Comparison of ENCODE assay signal across 8 cellular contexts in genomic region chr2:87634971-87635650, GRCh38.
DNase-seq lines count a peak whose midpoint lies in the region; ATAC-seq and TF ChIP-seq lines count a peak whose summit lies in the region.
"Not testable (repeated sequence)": the region's sequence is repeated elsewhere in the genome, so short reads cannot be mapped to it uniquely, and the experiment has no call there.

No MANE protein-coding gene starts in this region.

- H3K14ac ChIP-seq in IMR-90 (replicated peaks; ENCODE audit: low read depth, low read length): not testable (repeated sequence)

- H2AK9ac ChIP-seq in IMR-90 (replicated peaks; ENCODE audit: low read depth, low read length, poor library complexity): not testable (repeated sequence)

- not testable (repeated sequence) for TF ChIP-seq POLR2A in IMR-90 (IDR thresholded peaks at IDR 0.05; ENCODE audit: low read depth, low read length)

- H3K4me1 ChIP-seq in IMR-90 (ENCODE audit: control insufficient read depth, insufficient read depth, low read length): not testable (repeated sequence)

- H3K27ac ChIP-seq in IMR-90 (ENCODE audit: insufficient read depth, low read length): not testable (repeated sequence)

- not testable (repeated sequence) for H3K36me3 ChIP-seq in IMR-90 (ENCODE audit: control insufficient read depth, insufficient read depth, low read length)

- intact Hi-C loops in IMR-90 (cut with micrococcal nuclease); MCF 10A (cut with micrococcal nuclease): not testable (repeated sequence)

- H3K27ac Mint-ChIP-seq in MCF 10A (ENCODE audit: low read depth, unreplicated experiment); glutamatergic neuron (ENCODE audit: unreplicated experiment); nephron progenitor cell: not testable (repeated sequence)

- H3K4me1 Mint-ChIP-seq in MCF 10A (ENCODE audit: insufficient read depth, unreplicated experiment); glutamatergic neuron (ENCODE audit: low read depth, unreplicated experiment); nephron progenitor cell: not testable (repeated sequence)

- not testable (repeated sequence) for H4K91ac ChIP-seq in IMR-90 (ENCODE audit: insufficient read depth, low read depth, low read length)

- CTCF ChIA-PET in IMR-90 (lab: Yijun Ruan, JAX); MCF 10A (lab: Yijun Ruan, JAX): not testable (repeated sequence)

- in situ Hi-C loops in IMR-90 (cut with MboI; ENCODE audit: low sequenced_read_pairs): not testable (repeated sequence)

- H2BK20ac ChIP-seq in IMR-90 (ENCODE audit: low read depth, low read length): not testable (repeated sequence)

- not testable (repeated sequence) for H4K5ac ChIP-seq in IMR-90 (ENCODE audit: low read depth, low read length)

- H2BK15ac ChIP-seq in IMR-90 (ENCODE audit: low read depth, low read length): not testable (repeated sequence)

- dilution Hi-C loops in IMR-90 (cut with HindIII; ENCODE audit: low sequenced_read_pairs, unreplicated experiment): not testable (repeated sequence)

- peak overlapping the region; percentile 23; the same call in 1 of the 2 replicates for H2BK120ac ChIP-seq in IMR-90 (ENCODE audit: low read depth, low read length)

- not testable (repeated sequence) for H3K4me2 ChIP-seq in IMR-90 (ENCODE audit: low read depth, low read length)

- not testable (repeated sequence) for H3K9ac ChIP-seq in IMR-90 (ENCODE audit: low read depth, low read length)

- H3K4ac ChIP-seq in IMR-90 (ENCODE audit: low read depth, low read length): peak overlapping the region; percentile 43; the same call in 1 of the 2 replicates

- not testable (repeated sequence) for H2AFZ ChIP-seq in IMR-90 (replicated peaks; ENCODE audit: low read length, poor library complexity)

- not testable (repeated sequence) for H3K9me3 Mint-ChIP-seq in MCF 10A (ENCODE audit: unreplicated experiment); glutamatergic neuron (ENCODE audit: unreplicated experiment); nephron progenitor cell

- WGBS in IMR-90 (ENCODE audit: extremely low coverage in 2 of 2, insufficient read length in 1 of 2), 2 experiments: 82% methylated on average over 2 of the region's 10 CpGs; no CpG with 5 or more reads in 1 of the 2 experiments

- not testable (repeated sequence) for H3K9me1 ChIP-seq in IMR-90 (ENCODE audit: insufficient read depth, low read length)

- not testable (repeated sequence) for H3K4me3 Mint-ChIP-seq in MCF 10A (ENCODE audit: unreplicated experiment); glutamatergic neuron (ENCODE audit: unreplicated experiment); nephron progenitor cell

- H3K23ac ChIP-seq in IMR-90 (ENCODE audit: low read depth, low read length): not testable (repeated sequence)

- not testable (repeated sequence) for H3K27me3 Mint-ChIP-seq in MCF 10A (ENCODE audit: insufficient read depth, unreplicated experiment); glutamatergic neuron (ENCODE audit: unreplicated experiment); nephron progenitor cell (ENCODE audit: low read depth, poor library complexity)

- BruUV-seq in IMR-90 (replicated peaks; lab: Mats Ljungman, UMichigan): not testable (repeated sequence)
- TSS peak; percentile 80 for BruUV-seq in MCF 10A (replicated peaks; lab: Mats Ljungman, UMichigan)

- peak overlapping the region; percentile 53 for H2BK5ac ChIP-seq in IMR-90 (ENCODE audit: low read depth, low read length, poor library complexity, severe bottlenecking)

- H4K20me1 ChIP-seq in IMR-90 (ENCODE audit: insufficient read depth, low read length): not testable (repeated sequence)

- H2AK5ac ChIP-seq in IMR-90 (ENCODE audit: low read depth, low read length): not testable (repeated sequence)

- H3K56ac ChIP-seq in IMR-90 (ENCODE audit: extremely low read depth, insufficient read depth, low read length): not testable (repeated sequence)

- not testable (repeated sequence) for H3K79me1 ChIP-seq in IMR-90 (ENCODE audit: low read depth in 1 of 2, low read length in 2 of 2)

- POLR2A ChIA-PET in IMR-90 (lab: Charles Lee; ENCODE audit: unreplicated experiment); MCF 10A (lab: Yijun Ruan, JAX): not testable (repeated sequence)

- not testable (repeated sequence) for ATAC-seq in IMR-90 (ENCODE audit: low read depth)
- ATAC-seq in stimulated activated naive CD8-positive, alpha-beta T cell treated with anti-CD3 and anti-CD28 coated beads, Interleukin-15, Interleukin-2, amounts not matched to agents 100 U/mL and 50 U/mL, for 24 hours: peak; percentile 17

- not testable (repeated sequence) for H3K36me3 Mint-ChIP-seq in MCF 10A (ENCODE audit: insufficient read depth, unreplicated experiment); glutamatergic neuron (ENCODE audit: unreplicated experiment); nephron progenitor cell (ENCODE audit: low read depth)

- not testable (repeated sequence) for H3K27me3 ChIP-seq in IMR-90 (ENCODE audit: control insufficient read depth, insufficient read depth, low read length)

- H4K8ac ChIP-seq in IMR-90 (ENCODE audit: low read depth in 2 of 2, low read length in 2 of 2): not testable (repeated sequence)

- peak; percentile 76 for DNase-seq in ELF-1 (ENCODE audit: low read depth, low spot score)
- DNase-seq in IMR-90: not testable (repeated sequence)
- DNase-seq in activated CD4-positive, alpha-beta T cell treated with anti-CD3 and anti-CD28 coated beads for 48 hours: peak; percentile 18
- peak; percentile 62 for DNase-seq in activated effector memory CD4-positive, alpha-beta T cell treated with anti-CD3 and anti-CD28 coated beads, Interleukin-2, amount 50 U/mL, for 16 hours
- peak; percentile 16 for DNase-seq in MCF 10A (ENCODE audit: unreplicated experiment)
- DNase-seq in glutamatergic neuron: peak; percentile 50
- peak; percentile 16 for DNase-seq in nephron progenitor cell
- peak; percentile 25 for DNase-seq in stimulated activated naive CD8-positive, alpha-beta T cell treated with anti-CD3 and anti-CD28 coated beads, Interleukin-15, Interleukin-2, amounts not matched to agents 100 U/mL and 50 U/mL, for 24 hours

- not testable (repeated sequence) for TF ChIP-seq CTCF in IMR-90 (conservative IDR thresholded peaks at IDR 0.05; ENCODE audit: low read depth, low read length); MCF 10A (IDR thresholded peaks at IDR 0.05; ENCODE audit: unreplicated experiment); glutamatergic neuron (IDR thresholded peaks at IDR 0.05; ENCODE audit: partially characterized antibody, unreplicated experiment); nephron progenitor cell (IDR thresholded peaks at IDR 0.05)

- not testable (repeated sequence) for H3K9me3 ChIP-seq in IMR-90 (ENCODE audit: control insufficient read depth, insufficient read depth, low read length)

- not testable (repeated sequence) for H3K18ac ChIP-seq in IMR-90 (ENCODE audit: low read depth, low read length)

- not testable (repeated sequence) for TF ChIP-seq RAD21 in IMR-90 (IDR thresholded peaks at IDR 0.05; ENCODE audit: low read length)

- not testable (repeated sequence) for H3K4me3 ChIP-seq in IMR-90 (ENCODE audit: insufficient read depth, low read depth, low read length)
